9 cellular contexts compared by ENCODE assay signal in genomic region chr17:65560628-65561371, GRCh38. TPM values are rescaled to one million over a fixed set of nuclear protein-coding genes. Genes with fewer than 3 reads are reported as not detected.
A peak's percentile ranks its signal among the peaks of the same experiment; 100 is the strongest.
DNase-seq lines count a peak whose midpoint lies in the region; FAIRE-seq and TF ChIP-seq lines count a peak whose summit lies in the region.
"Had no signal": no experiment of that assay in that cellular context is flagged by ENCODE, and none has a peak within 500 bp of the region (broad histone marks: within the 10 kb centered on the region; RNA-seq: fewer than 3 reads in every experiment).

No MANE protein-coding gene starts in this region.

- intact Hi-C loops in MCF 10A (cut with micrococcal nuclease): loop anchor here (1.0 to 10.0 kb wide), 2 partner anchors 428 to 604 kb away; no protein-coding TSS in a partner anchor

- no peak overlapping the region for H3K9ac ChIP-seq in H9 (ENCODE audit: extremely low read depth, insufficient read length, low read length)
- peak overlapping the region; percentile 51 for H3K9ac ChIP-seq in iPS-18a (ENCODE audit: low read length)

- peaks cover 20% of the 10 kb centered on the region in 2 experiments for H3K4me1 Mint-ChIP-seq in H9
- no peaks in the 10 kb centered on the region for H3K4me1 Mint-ChIP-seq in MCF 10A (ENCODE audit: insufficient read depth, unreplicated experiment)

- H3K9me3 Mint-ChIP-seq in H9: no peaks in the 10 kb centered on the region
- H3K9me3 Mint-ChIP-seq in MCF 10A (ENCODE audit: unreplicated experiment): no peaks in the 10 kb centered on the region

- H2BK120ac ChIP-seq in H9 (ENCODE audit: low read depth, low read length, poor library complexity, severe bottlenecking): no peak overlapping the region

- H3K4ac ChIP-seq in H9 (ENCODE audit: low read depth, low read length): no peak overlapping the region

- H3K27me3 Mint-ChIP-seq in H9 (ENCODE audit: low read depth): peaks cover 24% of the 10 kb centered on the region
- peaks cover 10% of the 10 kb centered on the region for H3K27me3 Mint-ChIP-seq in MCF 10A (ENCODE audit: insufficient read depth, unreplicated experiment)

- POLR2A ChIA-PET in MCF 10A (lab: Yijun Ruan, JAX): no interaction called here

- peak; percentile 66 for DNase-seq in COR-L47 (lab: John Stamatoyannopoulos, UW)
- peak; percentile 95 for DNase-seq in H9
- DNase-seq in NCI-H146 (lab: John Stamatoyannopoulos, UW): peak; percentile 83
- DNase-seq in WERI-Rb-1: peak; percentile 88
- DNase-seq in MCF 10A (ENCODE audit: unreplicated experiment): peak; percentile 86
- DNase-seq in skeletal muscle cell (ENCODE audit: low read depth): peak; percentile 70
- no peak for DNase-seq in D721Med (ENCODE audit: insufficient read length, low spot score)

- H4K5ac ChIP-seq in H9 (ENCODE audit: insufficient read length, low read depth, low read length): no peak overlapping the region

- H3K4me1 ChIP-seq in H9 (ENCODE audit: insufficient read depth, low read length) (peaks cover 6% of the 10 kb centered on the region; the same call in 1 of the 2 replicates), iPS-18a (ENCODE audit: control insufficient read depth, low read depth, low read length) (peaks cover 36% of the 10 kb centered on the region)

- H3K4me3 Mint-ChIP-seq in H9 (peak overlapping the region; percentile 53 to 78; a peak in 4 of 5 replicates), MCF 10A (ENCODE audit: unreplicated experiment) (peak overlapping the region; percentile 80)

- peak overlapping the region; percentile 14 for H3K4me2 ChIP-seq in H9 (ENCODE audit: insufficient read depth, insufficient read length, low read length)

- CTCF ChIA-PET in MCF 10A (lab: Yijun Ruan, JAX): interaction anchor here (0.6 kb wide), 1 partner anchor 15 kb away, joined by 4 read pairs; no protein-coding TSS in a partner anchor

- peak overlapping the region; percentile 72 for H3K4me3 ChIP-seq in WERI-Rb-1 (ENCODE audit: low read depth, low read length)
- peak overlapping the region; percentile 96 for H3K4me3 ChIP-seq in iPS-18a (ENCODE audit: low read length)
- H3K4me3 ChIP-seq in skeletal muscle cell (ENCODE audit: low read depth, low read length): peak overlapping the region; percentile 78

- H3K27me3 ChIP-seq in H9 (ENCODE audit: insufficient read depth, low read length) (no peaks in the 10 kb centered on the region; the same call in 1 of the 2 replicates), WERI-Rb-1 (ENCODE audit: insufficient read depth, low read depth, severe bottlenecking) (no peaks in the 10 kb centered on the region), iPS-18a (ENCODE audit: control insufficient read depth, insufficient read depth, low read length) (peaks cover 20% of the 10 kb centered on the region)

- H2BK20ac ChIP-seq in H9 (ENCODE audit: low read depth, low read length, poor library complexity, severe bottlenecking): no peak overlapping the region

- H3K36me3 ChIP-seq in WERI-Rb-1 (peaks cover 19% of the 10 kb centered on the region), iPS-18a (ENCODE audit: control insufficient read depth, low read depth, low read length) (peaks cover 18% of the 10 kb centered on the region)

- no peak overlapping the region for H2BK5ac ChIP-seq in H9 (ENCODE audit: insufficient read length, low read length)

- H2AK5ac ChIP-seq in H9 (ENCODE audit: insufficient read length, low read length): no peak overlapping the region

- no peaks in the 10 kb centered on the region for H4K20me1 ChIP-seq in H9 (ENCODE audit: control insufficient read depth, insufficient read depth, insufficient read length)

- no peak for FAIRE-seq in D721Med (lab: Jason Lieb, UNC)
- FAIRE-seq: TTC549 had no signal

- no peak overlapping the region for H4K91ac ChIP-seq in H9 (ENCODE audit: insufficient read length, low read depth, low read length)

- H3K36me3 Mint-ChIP-seq in H9 (ENCODE audit: insufficient read depth in 1 of 3, low read depth in 3 of 3) (no peaks in the 10 kb centered on the region; a peak in 2 of 7 replicates), MCF 10A (ENCODE audit: insufficient read depth, unreplicated experiment) (peaks cover 5% of the 10 kb centered on the region)

- peaks cover 25% of the 10 kb centered on the region for H3K23me2 ChIP-seq in H9 (ENCODE audit: insufficient read length, low read depth, low read length, poor library complexity, severe bottlenecking)

- no peak overlapping the region for H3K27ac ChIP-seq in H9 (ENCODE audit: insufficient read length, low read depth, low read length)
- H3K27ac ChIP-seq in WERI-Rb-1: peak overlapping the region; percentile 99
- H3K27ac ChIP-seq in iPS-18a (ENCODE audit: low read length): no peak overlapping the region

- H3K14ac ChIP-seq in H9 (ENCODE audit: insufficient read depth, low read length): no peak overlapping the region

- peak overlapping the region in 1 of 3 experiments; percentile 87; a peak in 1 of 7 replicates for H3K27ac Mint-ChIP-seq in H9
- no peak overlapping the region for H3K27ac Mint-ChIP-seq in MCF 10A (ENCODE audit: low read depth, unreplicated experiment)

- no peak overlapping the region for H4K8ac ChIP-seq in H9 (replicated peaks; ENCODE audit: insufficient read length, low read depth, low read length)

- no peak overlapping the region for H3K56ac ChIP-seq in H9 (ENCODE audit: insufficient read length, low read depth, low read length)

- no peak overlapping the region for H2BK12ac ChIP-seq in H9 (ENCODE audit: insufficient read length, low read depth, low read length)

- H3K18ac ChIP-seq in H9 (ENCODE audit: insufficient read length, low read depth, low read length): no peak overlapping the region

- peaks cover 12% of the 10 kb centered on the region; the same call in 1 of the 2 replicates for H3K79me2 ChIP-seq in H9 (ENCODE audit: insufficient read depth, low read length)

- peaks cover 17% of the 10 kb centered on the region for H3K79me1 ChIP-seq in H9 (ENCODE audit: insufficient read depth, low read depth, low read length, poor library complexity, severe bottlenecking)

- TF ChIP-seq CTCF in H9 (conservative IDR thresholded peaks at IDR 0.05): no peak
- no peak for TF ChIP-seq CTCF in WERI-Rb-1 (IDR thresholded peaks at IDR 0.05; ENCODE audit: low read depth, low read length)
- no peak for TF ChIP-seq CTCF in MCF 10A (IDR thresholded peaks at IDR 0.05; ENCODE audit: unreplicated experiment)
- no peak for TF ChIP-seq CTCF in D721Med (IDR thresholded peaks at IDR 0.05; ENCODE audit: insufficient read depth, missing control alignments)

- BruUV-seq in MCF 10A (replicated peaks; lab: Mats Ljungman, UMichigan): no TSS peak

- WGBS in H9 (ENCODE audit: extremely low coverage, insufficient read length, low lambda C conversion rate): no CpG with 5 or more reads among the region's 106 CpGs

- no peak overlapping the region for H2BK15ac ChIP-seq in H9 (ENCODE audit: low read depth, low read length)

- H3T11ph ChIP-seq in H9 (ENCODE audit: low read length): no peak overlapping the region

- H2AFZ ChIP-seq in H9 (ENCODE audit: low read length): no peak overlapping the region

- no peaks in the 10 kb centered on the region for H3K9me3 ChIP-seq in H9 (ENCODE audit: control insufficient read depth, low read depth, low read length)
- H3K9me3 ChIP-seq in WERI-Rb-1 (ENCODE audit: severe bottlenecking): no peaks in the 10 kb centered on the region
- no peaks in the 10 kb centered on the region for H3K9me3 ChIP-seq in iPS-18a (ENCODE audit: control insufficient read depth, low read depth, low read length)

- no peak overlapping the region for H3K23ac ChIP-seq in H9 (ENCODE audit: insufficient read length, low read depth, low read length)

RNA-seq across cellular contexts. Expression of gene AXIN2, which starts 0.6 kb away (rescaled TPM):
- total RNA-seq in H9 (2021) (35.0 and 35.6 TPM in 2 replicates), MCF 10A (2022) (0.16 and 0.52 TPM in 2 replicates)

Comparison
In these comparisons a context has a peak if more than half of its experiments do, and no peak if none do; other contexts are left out.
1. RNA of gene AXIN2, which starts 0.6 kb away (total RNA-seq): 35.0 to 35.6 TPM in H9; 0.16 to 0.52 TPM in MCF 10A; every median in the first group is over 10 times any median in the second.
2. Peak in every context shown above with its lines, with median percentiles within 50 percentile points of each other: H3K4me3 ChIP-seq.